ENCODE assay signal across 28 cellular contexts in genomic region chr13:40386586-40386985, GRCh38.
A peak's percentile ranks its signal among the peaks of the same experiment; 100 is the strongest.
DNase-seq lines count a peak whose midpoint lies in the region; ATAC-seq, FAIRE-seq and TF ChIP-seq lines count a peak whose summit lies in the region.
"Had no signal": no experiment of that assay in that cellular context is flagged by ENCODE, and none has a peak within 500 bp of the region (broad histone marks: within the 10 kb centered on the region; RNA-seq: fewer than 3 reads in every experiment).

No MANE protein-coding gene starts in this region.

- no TSS peak for BruUV-seq in HepG2 (replicated peaks; lab: Mats Ljungman, UMichigan)

- H3K36me3 ChIP-seq in HepG2 (replicated peaks in 1 of 2; ENCODE audit: control insufficient read depth in 1 of 2, insufficient read depth in 2 of 2, low read length in 2 of 2), result no peaks in the 10 kb centered on the region
- H3K36me3 ChIP-seq in right lobe of liver, result no peaks in the 10 kb centered on the region
- H3K36me3 ChIP-seq: gastrocnemius medialis, HAP-1, lower lobe of right lung, pancreas had no signal

- H3K4me3 ChIP-seq in HepG2 (replicated peaks in 1 of 3; ENCODE audit: insufficient read depth in 1 of 3, low read depth in 2 of 3, low read length in 3 of 3), result no peak overlapping the region
- H3K4me3 ChIP-seq in right lobe of liver, result no peak overlapping the region
- H3K4me3 ChIP-seq: dorsolateral prefrontal cortex, gastrocnemius medialis, HAP-1, lower lobe of right lung, mucosa of descending colon, pancreas, skin epidermis had no signal

- H3K9me3 ChIP-seq in HepG2 (ENCODE audit: low read length) (no peaks in the 10 kb centered on the region), right lobe of liver (no peaks in the 10 kb centered on the region)
- H3K9me3 ChIP-seq: Caco-2, gastrocnemius medialis, HAP-1, lower lobe of right lung, mucosa of descending colon, pancreas had no signal

- H3K27me3 ChIP-seq in HepG2 (ENCODE audit: control insufficient read depth in 1 of 2, insufficient read depth in 2 of 2, low read length in 2 of 2) (no peaks in the 10 kb centered on the region), right lobe of liver (no peaks in the 10 kb centered on the region)
- H3K27me3 ChIP-seq: gastrocnemius medialis, pancreas had no signal

- H3K27me3 Mint-ChIP-seq in activated T-helper 1 cell treated with anti-CD3 and anti-CD28 coated beads, Interleukin-12 subunit alpha, Interleukin-12 subunit beta, Interleukin-2, Interleukin-4 antibody, amounts not matched to agents 30 ng/mL and 10 ng/mL and 1 ng/mL, durations not matched to agents 14 hours and 24 hours and 36 hours (ENCODE audit: insufficient read depth), result no peaks in the 10 kb centered on the region
- H3K27me3 Mint-ChIP-seq in mesothelial cell of epicardium (ENCODE audit: low read depth), result no peaks in the 10 kb centered on the region
- H3K27me3 Mint-ChIP-seq: activated CD4-positive, alpha-beta T cell treated with anti-CD3 and anti-CD28 coated beads, Interleukin-2, amount 10 ng/mL, durations not matched to agents 24 days and 14 days; activated CD8-positive, alpha-beta memory T cell treated with anti-CD3 and anti-CD28 coated beads, Interleukin-2, amount 10 ng/mL, durations not matched to agents 7 days and 5 days; stimulated activated naive CD8-positive, alpha-beta T cell treated with anti-CD3 and anti-CD28 coated beads, Interleukin-15, Interleukin-2, amounts not matched to agents 100 ng/mL and 50 ng/mL, for 24 hours had no signal

- no peak for TF ChIP-seq RAD21 in HepG2 (CRISPR knock-in tag; IDR thresholded peaks at IDR 0.05)

- no peak overlapping the region for H3K9ac ChIP-seq in HepG2 (ENCODE audit: insufficient read depth, low read depth, low read length)

- POLR2A ChIA-PET in HepG2 (lab: Yijun Ruan, JAX), result no interaction called here

- CTCF ChIA-PET in HepG2 (lab: Yijun Ruan, JAX; ENCODE audit: low intra/inter-chr PET ratio, low total read pairs), result no interaction called here

- intact Hi-C loops in HepG2 (cut with micrococcal nuclease; ENCODE audit: unreplicated experiment) (no loop called here), right lobe of liver (cut with DNase I) (no loop called here)
- intact Hi-C loops in activated T-helper 1 cell treated with anti-CD3 and anti-CD28 coated beads, Interleukin-12 subunit alpha, Interleukin-12 subunit beta, Interleukin-2, Interleukin-4 antibody, amounts not matched to agents 30 ng/mL and 10 ng/mL and 1 ng/mL, durations not matched to agents 14 hours and 24 hours and 36 hours (cut with micrococcal nuclease), result loop anchor here (5.0 kb wide), 2 partner anchors 391 to 699 kb away; no protein-coding TSS in a partner anchor

- H2AFZ ChIP-seq in HepG2 (ENCODE audit: low read length), result no peak overlapping the region

- no peak overlapping the region for H3K4me2 ChIP-seq in HepG2 (ENCODE audit: low read depth, low read length)

- no peak for DNase-seq in HepG2 (ENCODE audit: low spot score)
- no peak for DNase-seq in right lobe of liver
- no peak for DNase-seq in activated T-helper 1 cell treated with anti-CD3 and anti-CD28 coated beads, Interleukin-12 subunit alpha, Interleukin-12 subunit beta, Interleukin-2, Interleukin-4 antibody, amounts not matched to agents 30 ng/mL and 10 ng/mL and 1 ng/mL, durations not matched to agents 14 hours and 24 hours and 36 hours (ENCODE audit: low spot score)
- DNase-seq in mesothelial cell of epicardium (ENCODE audit: low spot score in 2 of 2, unreplicated experiment in 2 of 2), result no peak
- no peak for DNase-seq in substantia nigra (lab: John Stamatoyannopoulos, UW)
- no peak for DNase-seq in GDM1 (lab: John Stamatoyannopoulos, UW)
- DNase-seq: activated CD4-positive, alpha-beta T cell treated with anti-CD3 and anti-CD28 coated beads, Interleukin-2, amount 10 ng/mL, durations not matched to agents 24 days and 14 days; activated CD8-positive, alpha-beta memory T cell treated with anti-CD3 and anti-CD28 coated beads, Interleukin-2, amount 10 ng/mL, durations not matched to agents 7 days and 5 days; activated naive CD4-positive, alpha-beta T cell; activated T-cell treated with anti-CD3 and anti-CD28 coated beads, Interleukin-2, amount 50 U/mL, for 4 hours; Caco-2; dorsolateral prefrontal cortex; gastrocnemius medialis; Karpas-422; lower lobe of right lung; mucosa of descending colon; NCI-H1417 treated with DMSO at 0.1 percent for 48 hours; NCI-H2081; NCI-H226; NCI-H69; pancreas; Right ventricle myocardium superior had no signal

- H3K4me1 Mint-ChIP-seq in activated T-helper 1 cell treated with anti-CD3 and anti-CD28 coated beads, Interleukin-12 subunit alpha, Interleukin-12 subunit beta, Interleukin-2, Interleukin-4 antibody, amounts not matched to agents 30 ng/mL and 10 ng/mL and 1 ng/mL, durations not matched to agents 14 hours and 24 hours and 36 hours (ENCODE audit: low read depth), result peaks cover 49% of the 10 kb centered on the region
- H3K4me1 Mint-ChIP-seq in mesothelial cell of epicardium, result peaks cover 51% of the 10 kb centered on the region

- H4K20me1 ChIP-seq in HepG2 (ENCODE audit: insufficient read depth, low read length), result no peaks in the 10 kb centered on the region

- WGBS in HepG2 (ENCODE audit: low lambda C conversion rate), result 45% methylated on average over 4 of the region's 4 CpGs
- 86% methylated on average over 4 of the region's 4 CpGs for WGBS in right lobe of liver (ENCODE audit: insufficient coverage, low coverage, low lambda C conversion rate, missing lambda C conversion rate)

- no peak for ATAC-seq in HepG2
- no peak for ATAC-seq in right lobe of liver
- no peak for ATAC-seq in HG02571 (IDR thresholded peaks at IDR 0.05; ENCODE audit: unreplicated experiment)
- no peak for ATAC-seq in GM21529 (IDR thresholded peaks at IDR 0.05; ENCODE audit: unreplicated experiment)
- ATAC-seq: activated CD8-positive, alpha-beta memory T cell treated with anti-CD3 and anti-CD28 coated beads, Interleukin-2, amount 10 ng/mL, durations not matched to agents 7 days and 5 days; activated T-cell treated with anti-CD3 and anti-CD28 coated beads, Interleukin-2, amount 50 U/mL, for 4 hours; gastrocnemius medialis; lower lobe of right lung; mucosa of descending colon; pancreas; SK-N-SH treated with all-trans-retinoic acid at 6 μM for 48 hours had no signal

- H3K27ac ChIP-seq in HepG2 (ENCODE audit: extremely low read length, insufficient read depth, low read length) (no peak overlapping the region), right lobe of liver (no peak overlapping the region), substantia nigra (ENCODE audit: low read depth, low read length, poor library complexity, severe bottlenecking) (no peak overlapping the region)
- H3K27ac ChIP-seq: dorsolateral prefrontal cortex, gastrocnemius medialis, lower lobe of right lung, pancreas had no signal

- TF ChIP-seq CTCF in HepG2 (CRISPR knock-in tag; IDR thresholded peaks at IDR 0.05) (no peak), right lobe of liver (IDR thresholded peaks at IDR 0.05) (no peak), mesothelial cell of epicardium (IDR thresholded peaks at IDR 0.05; ENCODE audit: unreplicated experiment) (no peak)

- H3K36me3 Mint-ChIP-seq in activated T-helper 1 cell treated with anti-CD3 and anti-CD28 coated beads, Interleukin-12 subunit alpha, Interleukin-12 subunit beta, Interleukin-2, Interleukin-4 antibody, amounts not matched to agents 30 ng/mL and 10 ng/mL and 1 ng/mL, durations not matched to agents 14 hours and 24 hours and 36 hours (ENCODE audit: low read depth), result peaks cover 5% of the 10 kb centered on the region
- no peaks in the 10 kb centered on the region for H3K36me3 Mint-ChIP-seq in mesothelial cell of epicardium

- no peaks in the 10 kb centered on the region for H3K79me2 ChIP-seq in HepG2 (ENCODE audit: insufficient read depth, low read length)

- peak overlapping the region; percentile 13 for H3K27ac Mint-ChIP-seq in activated T-helper 1 cell treated with anti-CD3 and anti-CD28 coated beads, Interleukin-12 subunit alpha, Interleukin-12 subunit beta, Interleukin-2, Interleukin-4 antibody, amounts not matched to agents 30 ng/mL and 10 ng/mL and 1 ng/mL, durations not matched to agents 14 hours and 24 hours and 36 hours
- peak overlapping the region; percentile 92 for H3K27ac Mint-ChIP-seq in mesothelial cell of epicardium
- H3K27ac Mint-ChIP-seq: activated CD4-positive, alpha-beta T cell treated with anti-CD3 and anti-CD28 coated beads, Interleukin-2, amount 10 ng/mL, durations not matched to agents 24 days and 14 days had no signal

- H3K4me3 Mint-ChIP-seq in activated T-helper 1 cell treated with anti-CD3 and anti-CD28 coated beads, Interleukin-12 subunit alpha, Interleukin-12 subunit beta, Interleukin-2, Interleukin-4 antibody, amounts not matched to agents 30 ng/mL and 10 ng/mL and 1 ng/mL, durations not matched to agents 14 hours and 24 hours and 36 hours, result no peak overlapping the region
- H3K4me3 Mint-ChIP-seq in mesothelial cell of epicardium, result no peak overlapping the region
- H3K4me3 Mint-ChIP-seq: activated CD8-positive, alpha-beta memory T cell treated with anti-CD3 and anti-CD28 coated beads, Interleukin-2, amount 10 ng/mL, durations not matched to agents 7 days and 5 days; stimulated activated naive CD8-positive, alpha-beta T cell treated with anti-CD3 and anti-CD28 coated beads, Interleukin-15, Interleukin-2, amounts not matched to agents 100 ng/mL and 50 ng/mL, for 24 hours had no signal

- peak; percentile 21 for FAIRE-seq in HepG2 (lab: Jason Lieb, UNC)
- FAIRE-seq: pancreas had no signal

- in situ Hi-C loops in HepG2 (cut with HindIII; ENCODE audit: extremely low pct_ligation_motif_present, low pct_unique_long_range_greater_than_20kb), result no loop called here

- H3K4me1 ChIP-seq in HepG2 (ENCODE audit: insufficient read depth, low read length), result peaks cover 75% of the 10 kb centered on the region
- H3K4me1 ChIP-seq in right lobe of liver, result no peaks in the 10 kb centered on the region
- H3K4me1 ChIP-seq: Caco-2, lower lobe of right lung, pancreas had no signal

- H3K9me3 Mint-ChIP-seq in activated T-helper 1 cell treated with anti-CD3 and anti-CD28 coated beads, Interleukin-12 subunit alpha, Interleukin-12 subunit beta, Interleukin-2, Interleukin-4 antibody, amounts not matched to agents 30 ng/mL and 10 ng/mL and 1 ng/mL, durations not matched to agents 14 hours and 24 hours and 36 hours, result peaks cover 5% of the 10 kb centered on the region
- H3K9me3 Mint-ChIP-seq in mesothelial cell of epicardium, result no peaks in the 10 kb centered on the region
- H3K9me3 Mint-ChIP-seq: activated T-cell treated with anti-CD3 and anti-CD28 coated beads, Interleukin-2, amount 50 U/mL, for 4 hours had no signal

- TF ChIP-seq EP300 in HepG2 (IDR thresholded peaks at IDR 0.05; ENCODE audit: low read depth in 2 of 2, low read length in 2 of 2), result no peak
- no peak for TF ChIP-seq EP300 in HepG2 (CRISPR knock-in tag; IDR thresholded peaks at IDR 0.05; ENCODE audit: borderline replicate concordance)

- TF ChIP-seq POLR2A in HepG2 (IDR thresholded peaks at IDR 0.05; ENCODE audit: insufficient read depth in 1 of 2, low read depth in 2 of 2, low read length in 2 of 2) (no peak), right lobe of liver (IDR thresholded peaks at IDR 0.05) (no peak)

TF ChIP-seq in HepG2, 621 proteins besides CTCF, POLR2A, EP300 and RAD21 (continues in another document):
- no peak for TF ChIP-seq PAF1 (CRISPR knock-in tag; IDR thresholded peaks at IDR 0.05)
- TF ChIP-seq TSC22D2 (CRISPR knock-in tag; IDR thresholded peaks at IDR 0.05; ENCODE audit: borderline replicate concordance), result no peak
- no peak for TF ChIP-seq RFX5 (IDR thresholded peaks at IDR 0.05; ENCODE audit: low read depth, low read length)
- no peak for TF ChIP-seq ZC3H4 (CRISPR knock-in tag; IDR thresholded peaks at IDR 0.05; ENCODE audit: borderline replicate concordance)
